ENCODE assay signal across 8 cellular contexts in genomic region chr5:72817076-72817476, GRCh38. TPM values are rescaled to one million over a fixed set of nuclear protein-coding genes. Genes with fewer than 3 reads are reported as not detected.
A peak's percentile ranks its signal among the peaks of the same experiment; 100 is the strongest.
DNase-seq lines count a peak whose midpoint lies in the region; ATAC-seq and TF ChIP-seq lines count a peak whose summit lies in the region.

No MANE protein-coding gene starts in this region.

- H2BK120ac ChIP-seq in trophoblast cell (ENCODE audit: insufficient read depth, low read length, poor library complexity) = peak overlapping the region; percentile 75

- H3K9me3 Mint-ChIP-seq in activated naive CD8-positive, alpha-beta T cell treated with anti-CD3 and anti-CD28 coated beads for 36 hours = no peaks in the 10 kb centered on the region

- H3K36me3 ChIP-seq in ACC112 (ENCODE audit: insufficient read depth, low read length) = no peaks in the 10 kb centered on the region
- H3K36me3 ChIP-seq in NT2/D1 (ENCODE audit: insufficient read depth, insufficient read length, low read length) = peaks cover 3% of the 10 kb centered on the region
- no peaks in the 10 kb centered on the region for H3K36me3 ChIP-seq in heart left ventricle
- H3K36me3 ChIP-seq in trophoblast cell (ENCODE audit: control insufficient read depth in 1 of 2, insufficient read depth in 2 of 2, low read length in 2 of 2) = no peaks in the 10 kb centered on the region

- H4K8ac ChIP-seq in trophoblast cell (ENCODE audit: low read depth, low read length) = peak overlapping the region; percentile 89

- no peaks in the 10 kb centered on the region for H3K27me3 ChIP-seq in ACC112 (ENCODE audit: insufficient read depth, low read length)
- no peaks in the 10 kb centered on the region for H3K27me3 ChIP-seq in NT2/D1 (ENCODE audit: insufficient read depth, insufficient read length)
- no peaks in the 10 kb centered on the region for H3K27me3 ChIP-seq in heart left ventricle
- H3K27me3 ChIP-seq in trophoblast cell (ENCODE audit: insufficient read depth, low read length) = no peaks in the 10 kb centered on the region

- H2AFZ ChIP-seq in ACC112 (ENCODE audit: low read length, unreplicated experiment) = no peak overlapping the region
- H2AFZ ChIP-seq in trophoblast cell (ENCODE audit: insufficient read depth, low read length, poor library complexity) = peak overlapping the region; percentile 67

- intact Hi-C loops in heart left ventricle (cut with DNase I) = loop anchor here (1.0 to 10.0 kb wide), 10 partner anchors 32 to 452 kb away; partner anchors contain the start of gene FCHO2 (in 1 of the 10)

- no peaks in the 10 kb centered on the region for H3K36me3 Mint-ChIP-seq in activated naive CD8-positive, alpha-beta T cell treated with anti-CD3 and anti-CD28 coated beads for 36 hours

- ATAC-seq in GM18505 (IDR thresholded peaks at IDR 0.05; ENCODE audit: unreplicated experiment) (peak; percentile 32), HG02885 (IDR thresholded peaks at IDR 0.05; ENCODE audit: poor library complexity, unreplicated experiment) (peak; percentile 36), heart left ventricle (peak; percentile 56 to 71 (median 69))

- DNase-seq in NT2/D1 (ENCODE audit: low read depth, low spot score) = no peak
- DNase-seq in activated naive CD8-positive, alpha-beta T cell treated with anti-CD3 and anti-CD28 coated beads for 36 hours = peak; percentile 43
- peak; percentile 56 to 79 (median 58) for DNase-seq in heart left ventricle
- peak; percentile 37 to 62 for DNase-seq in trophoblast cell
- DNase-seq in NCI-H446 (lab: John Stamatoyannopoulos, UW) = no peak

- 0 to 1% (median 0%) methylated on average over 22 of the region's 22 CpGs for WGBS in heart left ventricle, 4 donors
- WGBS in trophoblast cell (ENCODE audit: extremely low coverage, insufficient coverage, insufficient read length) = no CpG with 5 or more reads among the region's 22 CpGs

- H3K4ac ChIP-seq in trophoblast cell (ENCODE audit: low read depth, low read length) = peak overlapping the region; percentile 96

- H3K9me3 ChIP-seq in NT2/D1 (ENCODE audit: insufficient read depth, low read length) (no peaks in the 10 kb centered on the region), heart left ventricle (no peaks in the 10 kb centered on the region), trophoblast cell (ENCODE audit: insufficient read depth, low read depth, low read length) (no peaks in the 10 kb centered on the region)

- H2BK5ac ChIP-seq in trophoblast cell (ENCODE audit: low read depth, low read length, poor library complexity) = peak overlapping the region; percentile 97

- no peak for TF ChIP-seq POLR2A in GM18505 (IDR thresholded peaks at IDR 0.05; ENCODE audit: borderline replicate concordance, extremely low read depth, insufficient read depth, insufficient read length)
- no peak for TF ChIP-seq POLR2A in heart left ventricle (IDR thresholded peaks at IDR 0.05)

- peak overlapping the region; percentile 1 for H2BK12ac ChIP-seq in trophoblast cell (ENCODE audit: low read length)

- H2AK5ac ChIP-seq in trophoblast cell (ENCODE audit: low read length) = peak overlapping the region; percentile 77

- H4K12ac ChIP-seq in trophoblast cell (ENCODE audit: low read depth, low read length) = peak overlapping the region; percentile 90

- peaks cover 55% of the 10 kb centered on the region for H3K79me2 ChIP-seq in ACC112 (ENCODE audit: control insufficient read depth, insufficient read depth, low read length, unreplicated experiment)
- peaks cover 13% of the 10 kb centered on the region for H3K79me2 ChIP-seq in trophoblast cell (ENCODE audit: control insufficient read depth, insufficient read depth, low read length, poor library complexity)

- H3K14ac ChIP-seq in trophoblast cell (ENCODE audit: low read length) = peak overlapping the region; percentile 78

- peak overlapping the region; percentile 89 for H3K4me3 Mint-ChIP-seq in activated naive CD8-positive, alpha-beta T cell treated with anti-CD3 and anti-CD28 coated beads for 36 hours

- H3K18ac ChIP-seq in trophoblast cell (ENCODE audit: low read length) = peak overlapping the region; percentile 38

- H4K91ac ChIP-seq in trophoblast cell (ENCODE audit: low read depth, low read length) = peak overlapping the region; percentile 97

- H3K27ac Mint-ChIP-seq in activated naive CD8-positive, alpha-beta T cell treated with anti-CD3 and anti-CD28 coated beads for 36 hours = peak overlapping the region; percentile 90

- peak overlapping the region; percentile 59 for H3K4me2 ChIP-seq in trophoblast cell (ENCODE audit: low read length)

- TF ChIP-seq CTCF in heart left ventricle (IDR thresholded peaks at IDR 0.05) = no peak

- H3K9ac ChIP-seq in NT2/D1 (ENCODE audit: insufficient read length, low read depth) (peak overlapping the region; percentile 93), trophoblast cell (ENCODE audit: low read length) (peak overlapping the region; percentile 99)

- peak overlapping the region; percentile 97 for H3K4me3 ChIP-seq in ACC112 (ENCODE audit: low read depth, low read length)
- H3K4me3 ChIP-seq in NT2/D1 (ENCODE audit: insufficient read length, low read depth) = peak overlapping the region; percentile 81
- H3K4me3 ChIP-seq in heart left ventricle = peak overlapping the region; percentile 65 to 91 (median 74)
- peak overlapping the region; percentile 95 for H3K4me3 ChIP-seq in trophoblast cell (ENCODE audit: low read depth, low read length)

- peaks cover 24% of the 10 kb centered on the region for H3K4me1 Mint-ChIP-seq in activated naive CD8-positive, alpha-beta T cell treated with anti-CD3 and anti-CD28 coated beads for 36 hours

- H3K27ac ChIP-seq in ACC112 (ENCODE audit: low read depth, low read length) (peak overlapping the region; percentile 93), heart left ventricle (peak overlapping the region; percentile 87 to 99 (median 95)), trophoblast cell (ENCODE audit: low read depth, low read length) (peak overlapping the region; percentile 99)

- peaks cover 11% of the 10 kb centered on the region for H3K79me1 ChIP-seq in trophoblast cell (ENCODE audit: low read length)

- no peak overlapping the region for H3K23ac ChIP-seq in trophoblast cell (ENCODE audit: low read length)

- H3K4me1 ChIP-seq in ACC112 (ENCODE audit: control insufficient read depth, insufficient read depth, low read length, unreplicated experiment) (peaks cover 33% of the 10 kb centered on the region), NT2/D1 (ENCODE audit: insufficient read depth, insufficient read length) (no peaks in the 10 kb centered on the region), heart left ventricle (peaks cover 0 to 41% (median 21%) of the 10 kb centered on the region in 12 donors), trophoblast cell (ENCODE audit: control insufficient read depth in 1 of 2, insufficient read depth in 2 of 2, low read length in 2 of 2) (peaks cover 0 to 2% of the 10 kb centered on the region in 2 experiments)

- H3K27me3 Mint-ChIP-seq in activated naive CD8-positive, alpha-beta T cell treated with anti-CD3 and anti-CD28 coated beads for 36 hours = peaks cover 10% of the 10 kb centered on the region

RNA-seq across cellular contexts. Expression of gene TNPO1, which starts 0.6 kb away (rescaled TPM):
- total RNA-seq in activated naive CD8-positive, alpha-beta T cell treated with anti-CD3 and anti-CD28 coated beads for 36 hours = 100 to 1,000 TPM; 120 to 131 TPM
- 10 to 100 TPM; 56.4 to 92.2 (median 68.4) TPM for total RNA-seq in heart left ventricle
- polyA plus RNA-seq in heart left ventricle = 10 to 100 TPM in 1 of 2 donors, 1 to 10 TPM in 1; 6.4 to 46.4 TPM
- polyA plus RNA-seq in trophoblast cell (2013) = 263 and 271 TPM in 2 replicates

Comparison
In these comparisons a context has a peak if more than half of its experiments do, and no peak if none do; other contexts are left out.
1. DNase-seq: peak in activated naive CD8-positive, alpha-beta T cell treated with anti-CD3 and anti-CD28 coated beads for 36 hours (single experiment), heart left ventricle (5 of 5) and trophoblast cell (2 of 2); none in NT2/D1 (single experiment) and NCI-H446 (0 of 2).
2. Peak in every context shown above with its lines, with median percentiles within 50 percentile points of each other: H3K27ac ChIP-seq, H3K4me3 ChIP-seq and ATAC-seq.